ENCODE assay signal across 22 cellular contexts in genomic region chrX:39972340-39972739, GRCh38.
DNase-seq lines count a peak whose midpoint lies in the region; ATAC-seq, FAIRE-seq and TF ChIP-seq lines count a peak whose summit lies in the region.
"Had no signal": no experiment of that assay in that cellular context is flagged by ENCODE, and none has a peak within 500 bp of the region (broad histone marks: within the 10 kb centered on the region; RNA-seq: fewer than 3 reads in every experiment).

No MANE protein-coding gene starts in this region.

- H3K9me3 Mint-ChIP-seq in HFFc6 (peaks cover 6% of the 10 kb centered on the region; the same call in 1 of the 2 replicates), astrocyte (ENCODE audit: unreplicated experiment) (peaks cover 5% of the 10 kb centered on the region)

- TF ChIP-seq CTCF in HFFc6 (IDR thresholded peaks at IDR 0.05) (no peak), astrocyte (IDR thresholded peaks at IDR 0.05; ENCODE audit: insufficient read depth, low read depth, low read length) (no peak)

- H3K79me2 ChIP-seq in astrocyte (ENCODE audit: insufficient read depth, low read length): no peaks in the 10 kb centered on the region

- H3K36me3 Mint-ChIP-seq in HFFc6 (ENCODE audit: low read depth): peaks cover 6% of the 10 kb centered on the region
- H3K36me3 Mint-ChIP-seq in astrocyte (ENCODE audit: low read depth, unreplicated experiment): no peaks in the 10 kb centered on the region

- H3K36me3 ChIP-seq in astrocyte (ENCODE audit: insufficient read depth, low read length): no peaks in the 10 kb centered on the region
- H3K36me3 ChIP-seq: BE2C, HAP-1, ovary, thoracic aorta had no signal

- H3K9me3 ChIP-seq in astrocyte (ENCODE audit: insufficient read depth, low read depth, low read length): no peaks in the 10 kb centered on the region
- H3K9me3 ChIP-seq: BE2C, ovary, thoracic aorta had no signal

- peaks cover 13% of the 10 kb centered on the region for H3K4me1 ChIP-seq in astrocyte (ENCODE audit: insufficient read depth, low read length)
- H3K4me1 ChIP-seq: BE2C had no signal

- H3K27ac Mint-ChIP-seq in HFFc6: peak overlapping the region; percentile 69
- H3K27ac Mint-ChIP-seq in astrocyte (ENCODE audit: unreplicated experiment): peak overlapping the region; percentile 75
- H3K27ac Mint-ChIP-seq: T-helper 17 cell had no signal

- H3K27ac ChIP-seq in astrocyte (ENCODE audit: low read depth, low read length): peak overlapping the region; percentile 53
- H3K27ac ChIP-seq: ovary, thoracic aorta had no signal

- DNase-seq in AG08396 (ENCODE audit: low spot score) (peak; percentile 45), HFFc6 (peak; percentile 44), astrocyte (ENCODE audit: low read depth) (peak; percentile 77), islet precursor cell (peak; percentile 64), germinal center (ENCODE audit: low spot score) (no peak), NCI-H1105 (lab: John Stamatoyannopoulos, UW) (no peak)
- DNase-seq in activated naive CD4-positive, alpha-beta T cell treated with Interleukin-2 at 50 U/mL for 16 hours: no peak
- DNase-seq: activated CD4-positive, CD25-positive, alpha-beta regulatory T cell treated with anti-CD3 and anti-CD28 coated beads, Interleukin-2, amount 50 U/mL, for 72 hours; activated gamma-delta T cell treated with Interleukin-2 at 50 U/mL for 16 hours; aorta; BE2C; cortex of kidney; NCI-H1048; ovary; small intestine; T-helper 17 cell had no signal

- H3K27me3 Mint-ChIP-seq in HFFc6 (ENCODE audit: insufficient read depth) (peaks cover 1% of the 10 kb centered on the region; the same call in 1 of the 2 replicates), astrocyte (ENCODE audit: low read depth, unreplicated experiment) (no peaks in the 10 kb centered on the region)
- H3K27me3 Mint-ChIP-seq: T-helper 17 cell had no signal

- H3K4me3 Mint-ChIP-seq in HFFc6: no peak overlapping the region
- H3K4me3 Mint-ChIP-seq in astrocyte (ENCODE audit: unreplicated experiment): no peak overlapping the region
- H3K4me3 Mint-ChIP-seq: T-helper 17 cell had no signal

- H3K27me3 ChIP-seq in astrocyte (ENCODE audit: insufficient read depth, low read length): no peaks in the 10 kb centered on the region
- H3K27me3 ChIP-seq: BE2C, ovary had no signal

- ATAC-seq in GM21381 (IDR thresholded peaks at IDR 0.05; ENCODE audit: unreplicated experiment): no peak
- ATAC-seq: esophagus mucosa, left lobe of liver, T-helper 17 cell had no signal

- H2AFZ ChIP-seq in astrocyte (ENCODE audit: low read depth, low read length): peak overlapping the region; percentile 38

- peak; percentile 87 for FAIRE-seq in astrocyte (lab: Jason Lieb, UNC)
- FAIRE-seq: GM18507, small intestine had no signal

- H3K4me1 Mint-ChIP-seq in HFFc6 (ENCODE audit: low read depth): peaks cover 14% of the 10 kb centered on the region
- H3K4me1 Mint-ChIP-seq in astrocyte (ENCODE audit: low read depth, unreplicated experiment): peaks cover 5% of the 10 kb centered on the region
- H3K4me1 Mint-ChIP-seq: T-helper 17 cell had no signal

- H3K4me3 ChIP-seq in astrocyte (ENCODE audit: insufficient read depth, low read depth, low read length): no peak overlapping the region
- H3K4me3 ChIP-seq: HAP-1, ovary, thoracic aorta had no signal

- H3K9ac ChIP-seq in astrocyte (ENCODE audit: low read length): no peak overlapping the region

- peak overlapping the region; percentile 46 for H3K4me2 ChIP-seq in astrocyte (ENCODE audit: low read length)

- no peaks in the 10 kb centered on the region for H4K20me1 ChIP-seq in astrocyte (ENCODE audit: insufficient read depth, low read length)

Comparison
In these comparisons a context has a peak if more than half of its experiments do, and no peak if none do; other contexts are left out.
1. DNase-seq: peak in AG08396 (single experiment), HFFc6 (single experiment), astrocyte (single experiment) and islet precursor cell (single experiment); none in germinal center (single experiment), activated naive CD4-positive, alpha-beta T cell treated with Interleukin-2 at 50 U/mL for 16 hours (single experiment) and NCI-H1105 (single experiment).